Comparison of ENCODE assay signal across 1 cellular context in genomic region chr7:32957326-32958045, GRCh38.
TF ChIP-seq lines count a peak whose summit lies in the region.

Gene FKBP9, plus strand, starts transcription at chr7:32957440. Its CDS starts 134 bp downstream, at chr7:32957574.

TF ChIP-seq in K562, 482 proteins besides CTCF, POLR2A, EP300 and RAD21 (continued from another document and continues in another):
- TF ChIP-seq TFAM (CRISPR knock-in tag; conservative IDR thresholded peaks at IDR 0.05) (no peak), ILF3 (IDR thresholded peaks at IDR 0.05; ENCODE audit: borderline replicate concordance) (peak; percentile 86; the same call in 1 of the 2 replicates), ZNF217 (CRISPR knock-in tag; IDR thresholded peaks at IDR 0.05) (no peak), ZNF384 (IDR thresholded peaks at IDR 0.05; ENCODE audit: low read depth, low read length) (no peak), ELF2 (CRISPR knock-in tag; IDR thresholded peaks at IDR 0.05) (no peak), HOXB6 (CRISPR knock-in tag; IDR thresholded peaks at IDR 0.05; ENCODE audit: borderline replicate concordance) (no peak), ZNF3 (CRISPR knock-in tag; IDR thresholded peaks at IDR 0.05) (no peak), DIDO1 (tag; IDR thresholded peaks at IDR 0.05; ENCODE audit: low read depth) (no peak), TRIM24 (IDR thresholded peaks at IDR 0.05) (no peak), ETV1 (tag; conservative IDR thresholded peaks at IDR 0.05; ENCODE audit: low read depth) (peak; percentile 54), CUX1 (CRISPR knock-in tag; IDR thresholded peaks at IDR 0.05) (no peak), ZFP1 (CRISPR knock-in tag; IDR thresholded peaks at IDR 0.05) (no peak), PHF20 (IDR thresholded peaks at IDR 0.05; ENCODE audit: partially characterized antibody) (peak; percentile 48), DEAF1 (CRISPR knock-in tag; IDR thresholded peaks at IDR 0.05) (no peak), ZNF175 (CRISPR knock-in tag; IDR thresholded peaks at IDR 0.05; ENCODE audit: low read depth) (no peak), SNIP1 (IDR thresholded peaks at IDR 0.05; ENCODE audit: low read depth) (no peak), RNF219 (CRISPR knock-in tag; IDR thresholded peaks at IDR 0.05) (no peak), NFE2L1 (tag; IDR thresholded peaks at IDR 0.05; ENCODE audit: borderline replicate concordance, low read depth) (no peak), KLF6 (CRISPR knock-in tag; IDR thresholded peaks at IDR 0.05; ENCODE audit: borderline replicate concordance) (no peak), MCM7 (IDR thresholded peaks at IDR 0.05) (no peak), RBFOX2 (IDR thresholded peaks at IDR 0.05; ENCODE audit: low read depth, low read length) (peak; percentile 85), ZNF780A (CRISPR knock-in tag; IDR thresholded peaks at IDR 0.05) (no peak), PTBP1 (IDR thresholded peaks at IDR 0.05; ENCODE audit: low read depth, low read length) (no peak), ETV6 (IDR thresholded peaks at IDR 0.05; ENCODE audit: borderline replicate concordance in 1 of 2, low read depth in 2 of 2, low read length in 1 of 2) (no peak), ETV6 (CRISPR knock-in tag; IDR thresholded peaks at IDR 0.05; ENCODE audit: borderline replicate concordance) (0 out of 2 replicates have a peak, but pooled peaks have one; percentile 33), TCFL5 (CRISPR knock-in tag; conservative IDR thresholded peaks at IDR 0.05) (no peak), ATF4 (CRISPR knock-in tag; IDR thresholded peaks at IDR 0.05) (0 out of 2 replicates have a peak, but pooled peaks have one; percentile 20), RFX7 (CRISPR knock-in tag; IDR thresholded peaks at IDR 0.05) (no peak), CREM (IDR thresholded peaks at IDR 0.05; ENCODE audit: low read depth) (peak; percentile 67), KAT7 (CRISPR knock-in tag; IDR thresholded peaks at IDR 0.05; ENCODE audit: borderline replicate concordance) (0 out of 2 replicates have a peak, but pooled peaks have one; percentile 91), HNRNPLL (IDR thresholded peaks at IDR 0.05; ENCODE audit: low read depth, low read length, poor library complexity, severe bottlenecking) (peak; percentile 85), ZFP30 (CRISPR knock-in tag; IDR thresholded peaks at IDR 0.05; ENCODE audit: borderline replicate concordance) (no peak), ZNF133 (CRISPR knock-in tag; IDR thresholded peaks at IDR 0.05) (no peak), CEBPG (CRISPR knock-in tag; IDR thresholded peaks at IDR 0.05) (no peak), CEBPG (tag; conservative IDR thresholded peaks at IDR 0.05 in 1 of 2, IDR thresholded peaks at IDR 0.05 in 1 of 2) (no peak), ZNF324 (CRISPR knock-in tag; IDR thresholded peaks at IDR 0.05) (no peak), NR1H2 (CRISPR knock-in tag; IDR thresholded peaks at IDR 0.05) (no peak), ZNF586 (CRISPR knock-in tag; conservative IDR thresholded peaks at IDR 0.05) (no peak), ZNF174 (CRISPR knock-in tag; IDR thresholded peaks at IDR 0.05) (no peak), TOE1 (IDR thresholded peaks at IDR 0.05; ENCODE audit: borderline replicate concordance) (no peak; the same call in 1 of the 2 replicates), TOE1 (CRISPR knock-in tag; IDR thresholded peaks at IDR 0.05; ENCODE audit: borderline replicate concordance, low read depth) (0 out of 2 replicates have a peak, but pooled peaks have one; percentile 59), MLX (CRISPR knock-in tag; conservative IDR thresholded peaks at IDR 0.05) (no peak), ZZZ3 (IDR thresholded peaks at IDR 0.05) (no peak), ZMIZ1 (IDR thresholded peaks at IDR 0.05; ENCODE audit: low read depth in 2 of 2, low read length in 2 of 2) (no peak), MITF (IDR thresholded peaks at IDR 0.05) (0 out of 2 replicates have a peak, but pooled peaks have one; percentile 17), TEAD4 (IDR thresholded peaks at IDR 0.05; ENCODE audit: low read length) (no peak), TEAD4 (CRISPR knock-in tag; IDR thresholded peaks at IDR 0.05; ENCODE audit: borderline replicate concordance) (no peak), XRCC4 (IDR thresholded peaks at IDR 0.05; ENCODE audit: extremely low read depth, insufficient read depth, insufficient read length) (no peak), BRD4 (IDR thresholded peaks at IDR 0.05) (no peak), TSHZ1 (CRISPR knock-in tag; IDR thresholded peaks at IDR 0.05) (no peak), CREBBP (IDR thresholded peaks at IDR 0.05; ENCODE audit: low read depth, low read length) (no peak), NCOA4 (IDR thresholded peaks at IDR 0.05; ENCODE audit: partially characterized antibody) (no peak)
